1 cellular context compared by ENCODE assay signal in the genomic region with DNA sequence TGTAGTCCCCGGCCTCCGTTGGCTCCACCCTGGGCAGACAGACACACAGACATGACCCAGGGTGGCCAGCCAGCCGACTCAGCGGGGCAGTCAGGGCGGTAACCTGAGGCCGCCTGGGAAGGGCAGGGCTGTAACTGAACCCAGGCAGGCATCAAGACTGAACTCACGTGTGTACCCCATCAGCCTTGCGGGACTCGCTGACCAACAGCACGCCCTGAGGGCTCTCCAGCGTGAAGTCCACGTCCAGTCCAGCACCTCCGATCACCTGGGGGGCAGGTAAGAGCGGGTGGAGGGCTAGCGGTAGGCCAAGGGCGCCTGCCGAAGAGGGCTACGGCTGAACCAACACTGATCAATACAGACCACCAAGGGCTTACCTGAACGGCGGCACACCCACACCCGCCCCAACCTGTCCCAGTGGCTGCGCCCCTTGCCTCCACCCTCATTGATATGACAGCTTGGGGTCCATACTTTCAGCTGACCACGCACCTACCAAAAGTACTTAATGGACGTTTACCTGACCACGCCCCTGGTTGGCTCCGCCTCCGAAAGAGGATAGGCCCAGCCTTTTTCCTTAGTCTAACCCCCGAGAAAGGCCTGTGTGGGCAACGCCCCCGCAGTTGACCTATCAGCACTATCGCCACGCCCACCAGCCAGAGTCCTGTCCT.
TF ChIP-seq lines count a peak whose summit lies in the region.

No MANE protein-coding gene starts in this region.

TF ChIP-seq in HepG2, 621 proteins besides CTCF, POLR2A, EP300 and RAD21 (continued from another document):
- TF ChIP-seq NR0B2 (CRISPR knock-in tag; IDR thresholded peaks at IDR 0.05) (0 out of 2 replicates have a peak, but pooled peaks have one; percentile 27), ZNF639 (CRISPR knock-in tag; conservative IDR thresholded peaks at IDR 0.05) (no peak), CAMTA2 (CRISPR knock-in tag; IDR thresholded peaks at IDR 0.05; ENCODE audit: borderline replicate concordance) (0 out of 2 replicates have a peak, but pooled peaks have one; percentile 42), KDM4B (CRISPR knock-in tag; IDR thresholded peaks at IDR 0.05) (no peak), RXRA (CRISPR knock-in tag; IDR thresholded peaks at IDR 0.05) (peak; percentile 28; the same call in 1 of the 2 replicates), TCF12 (IDR thresholded peaks at IDR 0.05) (no peak), TCF12 (CRISPR knock-in tag; IDR thresholded peaks at IDR 0.05) (0 out of 2 replicates have a peak, but pooled peaks have one; percentile 44), NFYB (CRISPR knock-in tag; IDR thresholded peaks at IDR 0.05) (peak; percentile 79), ZBTB40 (IDR thresholded peaks at IDR 0.05) (no peak), ZBTB40 (CRISPR knock-in tag; IDR thresholded peaks at IDR 0.05) (no peak), IRX3 (CRISPR knock-in tag; IDR thresholded peaks at IDR 0.05; ENCODE audit: borderline replicate concordance, low read depth) (no peak), ETV6 (CRISPR knock-in tag; conservative IDR thresholded peaks at IDR 0.05) (no peak), ETV5 (CRISPR knock-in tag; IDR thresholded peaks at IDR 0.05; ENCODE audit: borderline replicate concordance) (no peak), NR1H2 (CRISPR knock-in tag; IDR thresholded peaks at IDR 0.05; ENCODE audit: borderline replicate concordance, low read depth) (no peak), RBM22 (optimal IDR thresholded peaks at IDR 0.05; ENCODE audit: low read length) (peak; percentile 53), ZXDC (CRISPR knock-in tag; IDR thresholded peaks at IDR 0.05) (no peak; the same call in 1 of the 2 replicates), ZNF44 (CRISPR knock-in tag; IDR thresholded peaks at IDR 0.05) (no peak), ZC3H13 (CRISPR knock-in tag; IDR thresholded peaks at IDR 0.05) (0 out of 2 replicates have a peak, but pooled peaks have one; percentile 45), PRPF4 (IDR thresholded peaks at IDR 0.05; ENCODE audit: low read depth, low read length, poor library complexity, severe bottlenecking) (no peak), ZBTB38 (CRISPR knock-in tag; IDR thresholded peaks at IDR 0.05) (peak; percentile 84; the same call in 1 of the 2 replicates), GZF1 (CRISPR knock-in tag; IDR thresholded peaks at IDR 0.05) (no peak), SALL1 (CRISPR knock-in tag; IDR thresholded peaks at IDR 0.05) (no peak), HHEX (CRISPR knock-in tag; IDR thresholded peaks at IDR 0.05) (0 out of 2 replicates have a peak, but pooled peaks have one; percentile 22), ARID2 (CRISPR knock-in tag; IDR thresholded peaks at IDR 0.05; ENCODE audit: borderline replicate concordance) (no peak), YY1 (IDR thresholded peaks at IDR 0.05; ENCODE audit: insufficient read depth, insufficient replicate concordance, low read depth, low read length) (no peak), PLRG1 (conservative IDR thresholded peaks at IDR 0.05) (no peak)
- TF ChIP-seq, protein P1, sequence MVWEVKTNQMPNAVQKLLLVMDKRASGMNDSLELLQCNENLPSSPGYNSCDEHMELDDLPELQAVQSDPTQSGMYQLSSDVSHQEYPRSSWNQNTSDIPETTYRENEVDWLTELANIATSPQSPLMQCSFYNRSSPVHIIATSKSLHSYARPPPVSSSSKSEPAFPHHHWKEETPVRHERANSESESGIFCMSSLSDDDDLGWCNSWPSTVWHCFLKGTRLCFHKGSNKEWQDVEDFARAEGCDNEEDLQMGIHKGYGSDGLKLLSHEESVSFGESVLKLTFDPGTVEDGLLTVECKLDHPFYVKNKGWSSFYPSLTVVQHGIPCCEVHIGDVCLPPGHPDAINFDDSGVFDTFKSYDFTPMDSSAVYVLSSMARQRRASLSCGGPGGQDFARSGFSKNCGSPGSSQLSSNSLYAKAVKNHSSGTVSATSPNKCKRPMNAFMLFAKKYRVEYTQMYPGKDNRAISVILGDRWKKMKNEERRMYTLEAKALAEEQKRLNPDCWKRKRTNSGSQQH (CRISPR knock-in tag; IDR thresholded peaks at IDR 0.05; ENCODE audit: low read depth) = peak; percentile 9; the same call in 1 of the 2 replicates
- TF ChIP-seq, protein P2, sequence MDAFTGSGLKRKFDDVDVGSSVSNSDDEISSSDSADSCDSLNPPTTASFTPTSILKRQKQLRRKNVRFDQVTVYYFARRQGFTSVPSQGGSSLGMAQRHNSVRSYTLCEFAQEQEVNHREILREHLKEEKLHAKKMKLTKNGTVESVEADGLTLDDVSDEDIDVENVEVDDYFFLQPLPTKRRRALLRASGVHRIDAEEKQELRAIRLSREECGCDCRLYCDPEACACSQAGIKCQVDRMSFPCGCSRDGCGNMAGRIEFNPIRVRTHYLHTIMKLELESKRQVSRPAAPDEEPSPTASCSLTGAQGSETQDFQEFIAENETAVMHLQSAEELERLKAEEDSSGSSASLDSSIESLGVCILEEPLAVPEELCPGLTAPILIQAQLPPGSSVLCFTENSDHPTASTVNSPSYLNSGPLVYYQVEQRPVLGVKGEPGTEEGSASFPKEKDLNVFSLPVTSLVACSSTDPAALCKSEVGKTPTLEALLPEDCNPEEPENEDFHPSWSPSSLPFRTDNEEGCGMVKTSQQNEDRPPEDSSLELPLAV (CRISPR knock-in tag; conservative IDR thresholded peaks at IDR 0.05; ENCODE audit: low read depth) = no peak
- TF ChIP-seq, protein P3, sequence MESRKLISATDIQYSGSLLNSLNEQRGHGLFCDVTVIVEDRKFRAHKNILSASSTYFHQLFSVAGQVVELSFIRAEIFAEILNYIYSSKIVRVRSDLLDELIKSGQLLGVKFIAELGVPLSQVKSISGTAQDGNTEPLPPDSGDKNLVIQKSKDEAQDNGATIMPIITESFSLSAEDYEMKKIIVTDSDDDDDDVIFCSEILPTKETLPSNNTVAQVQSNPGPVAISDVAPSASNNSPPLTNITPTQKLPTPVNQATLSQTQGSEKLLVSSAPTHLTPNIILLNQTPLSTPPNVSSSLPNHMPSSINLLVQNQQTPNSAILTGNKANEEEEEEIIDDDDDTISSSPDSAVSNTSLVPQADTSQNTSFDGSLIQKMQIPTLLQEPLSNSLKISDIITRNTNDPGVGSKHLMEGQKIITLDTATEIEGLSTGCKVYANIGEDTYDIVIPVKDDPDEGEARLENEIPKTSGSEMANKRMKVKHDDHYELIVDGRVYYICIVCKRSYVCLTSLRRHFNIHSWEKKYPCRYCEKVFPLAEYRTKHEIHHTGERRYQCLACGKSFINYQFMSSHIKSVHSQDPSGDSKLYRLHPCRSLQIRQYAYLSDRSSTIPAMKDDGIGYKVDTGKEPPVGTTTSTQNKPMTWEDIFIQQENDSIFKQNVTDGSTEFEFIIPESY (CRISPR knock-in tag; IDR thresholded peaks at IDR 0.05) = peak; percentile 33; the same call in 1 of the 2 replicates
- TF ChIP-seq, protein P4, sequence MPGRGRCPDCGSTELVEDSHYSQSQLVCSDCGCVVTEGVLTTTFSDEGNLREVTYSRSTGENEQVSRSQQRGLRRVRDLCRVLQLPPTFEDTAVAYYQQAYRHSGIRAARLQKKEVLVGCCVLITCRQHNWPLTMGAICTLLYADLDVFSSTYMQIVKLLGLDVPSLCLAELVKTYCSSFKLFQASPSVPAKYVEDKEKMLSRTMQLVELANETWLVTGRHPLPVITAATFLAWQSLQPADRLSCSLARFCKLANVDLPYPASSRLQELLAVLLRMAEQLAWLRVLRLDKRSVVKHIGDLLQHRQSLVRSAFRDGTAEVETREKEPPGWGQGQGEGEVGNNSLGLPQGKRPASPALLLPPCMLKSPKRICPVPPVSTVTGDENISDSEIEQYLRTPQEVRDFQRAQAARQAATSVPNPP (CRISPR knock-in tag; IDR thresholded peaks at IDR 0.05) = no peak
